16 cellular contexts compared by ENCODE assay signal in the genomic region with DNA sequence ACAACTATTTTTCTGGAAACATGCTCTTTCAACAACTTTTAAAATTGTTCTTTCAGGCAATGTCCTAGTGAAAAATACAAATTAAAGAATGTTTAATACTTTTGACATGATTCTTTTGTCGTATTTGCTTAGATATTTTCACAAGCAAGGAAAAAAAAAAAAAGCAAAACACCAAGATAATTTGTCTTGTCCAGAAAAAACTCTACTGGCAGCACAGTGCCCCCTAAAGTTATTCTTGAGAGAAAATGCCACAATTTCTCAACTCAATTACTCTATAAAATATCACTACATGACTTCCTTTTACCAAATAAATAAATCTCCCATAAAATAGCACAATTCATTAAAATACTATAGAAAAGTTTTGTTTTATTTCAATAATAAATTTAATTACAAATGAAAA.
DNase-seq lines count a peak whose midpoint lies in the region; ATAC-seq and TF ChIP-seq lines count a peak whose summit lies in the region.
"Had no signal": no experiment of that assay in that cellular context is flagged by ENCODE, and none has a peak within 500 bp of the region (broad histone marks: within the 10 kb centered on the region; RNA-seq: fewer than 3 reads in every experiment).

No MANE protein-coding gene starts in this region.

- no peaks in the 10 kb centered on the region for H3K9me3 Mint-ChIP-seq in GM23338
- no peaks in the 10 kb centered on the region for H3K9me3 Mint-ChIP-seq in brain
- H3K9me3 Mint-ChIP-seq: stimulated activated naive CD8-positive, alpha-beta T cell treated with anti-CD3 and anti-CD28 coated beads, Interleukin-15, Interleukin-2, amounts not matched to agents 100 ng/mL and 50 ng/mL, for 24 hours had no signal

- H3K4me3 ChIP-seq in GM23338: no peak overlapping the region
- H3K4me3 ChIP-seq: lung had no signal

- H3F3A ChIP-seq in GM23338 (replicated peaks; ENCODE audit: low read depth): no peaks in the 10 kb centered on the region

- no peaks in the 10 kb centered on the region for H4K20me1 ChIP-seq in GM23338 (replicated peaks; ENCODE audit: insufficient read depth)

- H3K27ac Mint-ChIP-seq in GM23338 (peak overlapping the region; percentile 22; the same call in 1 of the 2 replicates), brain (no peak overlapping the region)
- H3K27ac Mint-ChIP-seq: stimulated activated naive CD8-positive, alpha-beta T cell treated with anti-CD3 and anti-CD28 coated beads, Interleukin-15, Interleukin-2, amounts not matched to agents 100 ng/mL and 50 ng/mL, for 24 hours had no signal

- peaks cover 32% of the 10 kb centered on the region for H3K4me1 Mint-ChIP-seq in GM23338
- H3K4me1 Mint-ChIP-seq in brain: peaks cover 14% of the 10 kb centered on the region

- H3K27me3 Mint-ChIP-seq in GM23338 (ENCODE audit: insufficient read depth, low read depth, poor library complexity) (no peaks in the 10 kb centered on the region), brain (no peaks in the 10 kb centered on the region)
- H3K27me3 Mint-ChIP-seq: stimulated activated naive CD8-positive, alpha-beta T cell treated with anti-CD3 and anti-CD28 coated beads, Interleukin-15, Interleukin-2, amounts not matched to agents 100 ng/mL and 50 ng/mL, for 24 hours had no signal

- H3K4me1 ChIP-seq in GM23338 (ENCODE audit: insufficient read depth): peaks cover 36% of the 10 kb centered on the region
- H3K4me1 ChIP-seq: parathyroid adenoma had no signal

- H3K4me3 Mint-ChIP-seq in GM23338 (no peak overlapping the region), brain (peak overlapping the region in 1 of 5 experiments; percentile 60)
- H3K4me3 Mint-ChIP-seq: stimulated activated naive CD8-positive, alpha-beta T cell treated with anti-CD3 and anti-CD28 coated beads, Interleukin-15, Interleukin-2, amounts not matched to agents 100 ng/mL and 50 ng/mL, for 24 hours had no signal

- no peak overlapping the region for H2AFZ ChIP-seq in GM23338
- H2AFZ ChIP-seq: parathyroid adenoma had no signal

- no peak overlapping the region for H3K27ac ChIP-seq in GM23338 (ENCODE audit: low read depth)
- H3K27ac ChIP-seq: parathyroid adenoma had no signal

- no peaks in the 10 kb centered on the region for H3K79me2 ChIP-seq in GM23338 (replicated peaks; ENCODE audit: insufficient read depth)
- H3K79me2 ChIP-seq: parathyroid adenoma had no signal

- H3K27me3 ChIP-seq in GM23338 (ENCODE audit: insufficient read depth): no peaks in the 10 kb centered on the region

- DNase-seq in GM23338 (ENCODE audit: low spot score) (peak; percentile 36), NAMALWA (ENCODE audit: low spot score) (peak; percentile 15), myocyte (ENCODE audit: low read depth) (peak; percentile 48), activated T-cell treated with anti-CD3 and anti-CD28 coated beads for 4 hours (no peak), NCI-H82 treated with DMSO at 0.1 percent for 48 hours (lab: John Stamatoyannopoulos, UW; ENCODE audit: unreplicated experiment) (no peak), NOMO-1 (lab: John Stamatoyannopoulos, UW; ENCODE audit: unreplicated experiment in 2 of 2) (no peak)
- DNase-seq: amniotic stem cell; effector memory CD4-positive, alpha-beta T cell; H7; NCI-H1930; stimulated activated CD4-positive, alpha-beta T cell treated with anti-CD3 and anti-CD28 coated beads, Interleukin-4, amount 100 ng/mL, for 1 hour had no signal

- ATAC-seq in GM23338 (no peak), GM19328 (IDR thresholded peaks at IDR 0.05; ENCODE audit: unreplicated experiment) (no peak)

- TF ChIP-seq CTCF in GM23338 (conservative IDR thresholded peaks at IDR 0.05; ENCODE audit: low read depth in 2 of 2) (peak; percentile 53 to 58), brain (conservative IDR thresholded peaks at IDR 0.05) (peak; percentile 22 to 67)

- H3K36me3 Mint-ChIP-seq in GM23338 (ENCODE audit: low read depth) (no peaks in the 10 kb centered on the region), brain (no peaks in the 10 kb centered on the region)

- no peak overlapping the region; the same call in 1 of the 2 replicates for H3K4me2 ChIP-seq in GM23338

- no peaks in the 10 kb centered on the region for H3K9me2 ChIP-seq in GM23338 (ENCODE audit: insufficient read depth)

- no peaks in the 10 kb centered on the region for H3K36me3 ChIP-seq in GM23338 (ENCODE audit: insufficient read depth)

TF ChIP-seq in GM23338, 12 proteins besides CTCF, POLR2A, EP300 and RAD21:
- TF ChIP-seq EZH2phosphoT487 (IDR thresholded peaks at IDR 0.05; ENCODE audit: unreplicated experiment): no peak

Comparison
In these comparisons a context has a peak if more than half of its experiments do, and no peak if none do; other contexts are left out.
1. DNase-seq: peak in GM23338 (single experiment), NAMALWA (single experiment) and myocyte (single experiment); none in activated T-cell treated with anti-CD3 and anti-CD28 coated beads for 4 hours (single experiment), NCI-H82 treated with DMSO at 0.1 percent for 48 hours (single experiment) and NOMO-1 (0 of 2).